ENCODE assay signal across 31 cellular contexts in genomic region chr1:28954126-28954525, GRCh38.
"Had no signal": no experiment of that assay in that cellular context is flagged by ENCODE, and none has a peak within 500 bp of the region (broad histone marks: within the 10 kb centered on the region; RNA-seq: fewer than 3 reads in every experiment).

No MANE protein-coding gene starts in this region.

- H3K27me3 ChIP-seq: brain microvascular endothelial cell, foreskin keratinocyte, gastrocnemius medialis, heart right ventricle, hepatocyte had no signal

- H3K4me3 Mint-ChIP-seq: activated CD4-positive, alpha-beta memory T cell treated with anti-CD3 and anti-CD28 coated beads, Interleukin-2, amount 10 ng/mL, durations not matched to agents 7 days and 5 days; activated CD4-positive, alpha-beta T cell treated with anti-CD3 and anti-CD28 coated beads, Interleukin-2, amount 10 ng/mL, durations not matched to agents 7 days and 5 days; activated naive CD4-positive, alpha-beta T cell treated with anti-CD3 and anti-CD28 coated beads, Interleukin-2, amount 10 ng/mL, durations not matched to agents 7 days and 5 days; activated naive CD8-positive, alpha-beta T cell treated with anti-CD3 and anti-CD28 coated beads, Interleukin-2, amount 10 ng/mL, durations not matched to agents 7 days and 5 days; activated T-cell treated with anti-CD3 and anti-CD28 coated beads, Interleukin-2, amount 50 U/mL, for 24 hours; activated T-cell treated with anti-CD3 and anti-CD28 coated beads, Interleukin-2, amount 50 U/mL, for 72 hours; central memory CD8-positive, alpha-beta T cell; dendritic cell treated with granulocyte-macrophage colony-stimulating factor and Interleukin-4, amounts not matched to agents 40 ng/mL and 50 ng/mL, for 4 days; T-cell; T-helper 1 cell treated with Interleukin-12 subunit alpha and Interleukin-12 subunit beta and Interleukin-4 antibody, amounts not matched to agents 30 μg/mL and 1 μg/mL, for 36 hours; T-helper 2 cell treated with Interferon-gamma antibody and Interleukin-4, amounts not matched to agents 5 μg/mL and 100 μg/mL, for 36 hours had no signal

- H3K4me3 ChIP-seq: coronary artery, gastrocnemius medialis, heart right ventricle, hepatocyte had no signal

- H3K27ac ChIP-seq: brain microvascular endothelial cell, coronary artery, foreskin keratinocyte, gastrocnemius medialis, heart right ventricle, hepatocyte had no signal

- H3K27me3 Mint-ChIP-seq: activated CD4-positive, alpha-beta T cell treated with anti-CD3 and anti-CD28 coated beads, Interleukin-2, amount 10 ng/mL, durations not matched to agents 7 days and 5 days; activated naive CD4-positive, alpha-beta T cell treated with anti-CD3 and anti-CD28 coated beads, Interleukin-2, amount 10 ng/mL, durations not matched to agents 7 days and 5 days; activated naive CD8-positive, alpha-beta T cell treated with anti-CD3 and anti-CD28 coated beads, Interleukin-2, amount 10 ng/mL, durations not matched to agents 7 days and 5 days; activated T-cell treated with anti-CD3 and anti-CD28 coated beads, Interleukin-2, amount 50 U/mL, for 24 hours; central memory CD8-positive, alpha-beta T cell; dendritic cell treated with granulocyte-macrophage colony-stimulating factor and Interleukin-4, amounts not matched to agents 40 ng/mL and 50 ng/mL, for 4 days; T-cell had no signal

- H3K4me1 ChIP-seq: foreskin keratinocyte had no signal

- H3K27ac Mint-ChIP-seq: activated CD4-positive, alpha-beta memory T cell treated with anti-CD3 and anti-CD28 coated beads, Interleukin-2, amount 10 ng/mL, durations not matched to agents 7 days and 5 days; activated CD4-positive, alpha-beta T cell treated with anti-CD3 and anti-CD28 coated beads, Interleukin-2, amount 10 ng/mL, durations not matched to agents 7 days and 5 days; activated naive CD4-positive, alpha-beta T cell treated with anti-CD3 and anti-CD28 coated beads, Interleukin-2, amount 10 ng/mL, durations not matched to agents 7 days and 5 days; activated naive CD4-positive, alpha-beta T cell treated with anti-CD3 and anti-CD28 coated beads, Interleukin-2, amount 50 U/mL, for 72 hours; activated naive CD8-positive, alpha-beta T cell treated with anti-CD3 and anti-CD28 coated beads, Interleukin-2, amount 10 ng/mL, durations not matched to agents 7 days and 5 days; activated T-cell treated with anti-CD3 and anti-CD28 coated beads, Interleukin-2, amount 50 U/mL, for 24 hours; activated T-cell treated with anti-CD3 and anti-CD28 coated beads, Interleukin-2, amount 50 U/mL, for 72 hours; dendritic cell treated with granulocyte-macrophage colony-stimulating factor and Interleukin-4, amounts not matched to agents 40 ng/mL and 50 ng/mL, for 4 days; T-helper 1 cell treated with Interleukin-12 subunit alpha and Interleukin-12 subunit beta and Interleukin-4 antibody, amounts not matched to agents 30 μg/mL and 1 μg/mL, for 36 hours; T-helper 2 cell treated with Interferon-gamma antibody and Interleukin-4, amounts not matched to agents 5 μg/mL and 100 μg/mL, for 36 hours had no signal

- H3K4me2 ChIP-seq: hepatocyte had no signal

- H3K36me3 Mint-ChIP-seq: activated naive CD4-positive, alpha-beta T cell treated with anti-CD3 and anti-CD28 coated beads, Interleukin-2, amount 50 U/mL, for 72 hours had no signal

- H2AFZ ChIP-seq: hepatocyte had no signal

- H3K36me3 ChIP-seq: brain microvascular endothelial cell, gastrocnemius medialis, heart right ventricle had no signal

- H3K9me3 ChIP-seq: gastrocnemius medialis, heart right ventricle had no signal

- DNase-seq: activated CD4-positive, alpha-beta memory T cell treated with anti-CD3 and anti-CD28 coated beads, Interleukin-2, amount 10 ng/mL, durations not matched to agents 7 days and 5 days; activated CD4-positive, alpha-beta T cell treated with anti-CD3 and anti-CD28 coated beads for 1 hour; activated CD4-positive, alpha-beta T cell treated with anti-CD3 and anti-CD28 coated beads for 4 hours; activated CD4-positive, alpha-beta T cell treated with anti-CD3 and anti-CD28 coated beads, Interleukin-2, amount 10 ng/mL, durations not matched to agents 7 days and 5 days; activated CD4-positive, alpha-beta T cell treated with anti-CD3 and anti-CD28 coated beads, Interleukin-2, amount 50 U/mL, for 4 hours; activated CD8-positive, alpha-beta memory T cell treated with anti-CD3 and anti-CD28 coated beads, Interleukin-2, amount 50 U/mL, for 48 hours; activated gamma-delta T cell; activated naive CD4-positive, alpha-beta T cell; activated naive CD4-positive, alpha-beta T cell treated with anti-CD3 and anti-CD28 coated beads, Interleukin-2, amount 10 ng/mL, durations not matched to agents 7 days and 5 days; activated naive CD8-positive, alpha-beta T cell treated with anti-CD3 and anti-CD28 coated beads, Interleukin-2, amount 10 ng/mL, durations not matched to agents 7 days and 5 days; activated T-cell treated with anti-CD3 and anti-CD28 coated beads for 4 hours; activated T-cell treated with anti-CD3 and anti-CD28 coated beads, Interleukin-2, amount 50 U/mL, for 24 hours; activated T-cell treated with anti-CD3 and anti-CD28 coated beads, Interleukin-2, amount 50 U/mL, for 72 hours; brain microvascular endothelial cell; effector CD8-positive, alpha-beta T cell; foreskin keratinocyte; gastrocnemius medialis; heart right ventricle; T-cell; T1000 had no signal

- FAIRE-seq: astrocyte, bronchial epithelial cell, endometrium had no signal

- ATAC-seq: activated naive CD4-positive, alpha-beta T cell treated with anti-CD3 and anti-CD28 coated beads, Interleukin-2, amount 50 U/mL, for 72 hours; activated T-cell treated with anti-CD3 and anti-CD28 coated beads, Interleukin-2, amount 50 U/mL, for 72 hours; esophagus mucosa; foreskin keratinocyte; gastrocnemius medialis; heart right ventricle; T-cell had no signal

- H3K9me3 Mint-ChIP-seq: activated CD4-positive, alpha-beta memory T cell treated with anti-CD3 and anti-CD28 coated beads, Interleukin-2, amount 10 ng/mL, durations not matched to agents 7 days and 5 days; activated CD4-positive, alpha-beta T cell treated with anti-CD3 and anti-CD28 coated beads, Interleukin-2, amount 10 ng/mL, durations not matched to agents 7 days and 5 days; activated naive CD4-positive, alpha-beta T cell treated with anti-CD3 and anti-CD28 coated beads, Interleukin-2, amount 10 ng/mL, durations not matched to agents 7 days and 5 days; activated naive CD4-positive, alpha-beta T cell treated with anti-CD3 and anti-CD28 coated beads, Interleukin-2, amount 50 U/mL, for 72 hours; activated naive CD8-positive, alpha-beta T cell treated with anti-CD3 and anti-CD28 coated beads, Interleukin-2, amount 10 ng/mL, durations not matched to agents 7 days and 5 days; activated T-cell treated with anti-CD3 and anti-CD28 coated beads, Interleukin-2, amount 50 U/mL, for 24 hours; activated T-cell treated with anti-CD3 and anti-CD28 coated beads, Interleukin-2, amount 50 U/mL, for 72 hours; central memory CD8-positive, alpha-beta T cell; dendritic cell treated with granulocyte-macrophage colony-stimulating factor and Interleukin-4, amounts not matched to agents 40 ng/mL and 50 ng/mL, for 4 days; T-cell; T-helper 1 cell treated with Interleukin-12 subunit alpha and Interleukin-12 subunit beta and Interleukin-4 antibody, amounts not matched to agents 30 μg/mL and 1 μg/mL, for 36 hours; T-helper 2 cell treated with Interferon-gamma antibody and Interleukin-4, amounts not matched to agents 5 μg/mL and 100 μg/mL, for 36 hours had no signal
